In genomic region chr1:119744598-119744942, GRCh38 we compare ENCODE assay signal across 22 cellular contexts. TPM values are rescaled to one million over a fixed set of nuclear protein-coding genes. Genes with fewer than 3 reads are reported as not detected.
"Had no signal": no experiment of that assay in that cellular context is flagged by ENCODE, and none has a peak within 500 bp of the region (broad histone marks: within the 10 kb centered on the region; RNA-seq: fewer than 3 reads in every experiment).

No MANE protein-coding gene starts in this region.

- H3K27me3 Mint-ChIP-seq: activated B cell treated with CpG ODN at 0.5 μM for 24 hours; activated CD8-positive, alpha-beta T cell treated with anti-CD3 and anti-CD28 coated beads for 36 hours; brain; stimulated activated naive CD8-positive, alpha-beta T cell treated with anti-CD3 and anti-CD28 coated beads, Interleukin-15, Interleukin-2, amounts not matched to agents 100 ng/mL and 50 ng/mL, for 24 hours had no signal

- DNase-seq: activated B cell treated with CpG ODN at 0.5 μM for 24 hours, cortex of kidney, gastrocnemius medialis, natural killer cell had no signal

- H3K36me3 Mint-ChIP-seq: natural killer cell; stimulated activated effector memory CD8-positive, alpha-beta T cell treated with anti-CD3 and anti-CD28 coated beads, Interleukin-12 subunit alpha, Interleukin-12 subunit beta, amount 100 ng/mL, for 72 hours had no signal

- FAIRE-seq: small intestine had no signal

- H3K27ac ChIP-seq: gastrocnemius medialis, left lung, lower lobe of right lung, thoracic aorta, uterus had no signal

- H3K9me3 ChIP-seq: ascending aorta, gastrocnemius medialis, left lung, lower lobe of right lung, thoracic aorta, uterus had no signal

- H3K4me1 ChIP-seq: gastrocnemius medialis, left lung, lower lobe of right lung, uterus had no signal

- H3K27ac Mint-ChIP-seq: activated B cell treated with CpG ODN at 0.5 μM for 24 hours; activated CD8-positive, alpha-beta T cell treated with anti-CD3 and anti-CD28 coated beads for 36 hours; activated naive CD8-positive, alpha-beta T cell treated with anti-CD3 and anti-CD28 coated beads, Interleukin-2, amount 10 ng/mL, durations not matched to agents 7 days and 5 days; activated T-helper 2 cell treated with anti-CD3 and anti-CD28 coated beads, Interferon-gamma antibody, Interleukin-2, Interleukin-4, amounts not matched to agents 10 μg/mL and 5 μg/mL and 100 μg/mL, durations not matched to agents 14 hours and 24 hours and 36 hours; effector memory CD8-positive, alpha-beta T cell; natural killer cell; stimulated activated effector memory CD8-positive, alpha-beta T cell treated with anti-CD3 and anti-CD28 coated beads, Interleukin-12 subunit alpha, Interleukin-12 subunit beta, amount 100 ng/mL, for 72 hours; stimulated activated naive CD8-positive, alpha-beta T cell treated with anti-CD3 and anti-CD28 coated beads, Interleukin-15, Interleukin-2, amounts not matched to agents 100 ng/mL and 50 ng/mL, for 24 hours had no signal

- H3K27me3 ChIP-seq: ascending aorta, gastrocnemius medialis, left lung, uterus had no signal

- H3K9me3 Mint-ChIP-seq: activated B cell treated with CpG ODN at 0.5 μM for 24 hours; activated CD8-positive, alpha-beta T cell treated with anti-CD3 and anti-CD28 coated beads for 36 hours; activated naive CD8-positive, alpha-beta T cell treated with anti-CD3 and anti-CD28 coated beads, Interleukin-2, amount 10 ng/mL, durations not matched to agents 7 days and 5 days; activated T-cell treated with anti-CD3 and anti-CD28 coated beads, Interleukin-2, amount 50 U/mL, for 4 hours; activated T-helper 2 cell treated with anti-CD3 and anti-CD28 coated beads, Interferon-gamma antibody, Interleukin-2, Interleukin-4, amounts not matched to agents 10 μg/mL and 5 μg/mL and 100 μg/mL, durations not matched to agents 14 hours and 24 hours and 36 hours; brain; effector memory CD8-positive, alpha-beta T cell; natural killer cell; stimulated activated effector memory CD8-positive, alpha-beta T cell treated with anti-CD3 and anti-CD28 coated beads, Interleukin-12 subunit alpha, Interleukin-12 subunit beta, amount 100 ng/mL, for 72 hours; stimulated activated naive CD8-positive, alpha-beta T cell treated with anti-CD3 and anti-CD28 coated beads, Interleukin-15, Interleukin-2, amounts not matched to agents 100 ng/mL and 50 ng/mL, for 24 hours had no signal

- H3K36me3 ChIP-seq: ascending aorta, gastrocnemius medialis, lower lobe of right lung, thoracic aorta, uterus had no signal

- H3K4me3 ChIP-seq: ascending aorta, gastrocnemius medialis, left lung, lower lobe of right lung, thoracic aorta, uterus had no signal

- H3K4me3 Mint-ChIP-seq: activated B cell treated with CpG ODN at 0.5 μM for 24 hours; activated CD8-positive, alpha-beta T cell treated with anti-CD3 and anti-CD28 coated beads for 36 hours; activated naive CD8-positive, alpha-beta T cell treated with anti-CD3 and anti-CD28 coated beads, Interleukin-2, amount 10 ng/mL, durations not matched to agents 7 days and 5 days; activated T-cell treated with anti-CD3 and anti-CD28 coated beads, Interleukin-2, amount 50 U/mL, for 4 hours; brain; effector memory CD8-positive, alpha-beta T cell; natural killer cell; stimulated activated effector memory CD8-positive, alpha-beta T cell treated with anti-CD3 and anti-CD28 coated beads, Interleukin-12 subunit alpha, Interleukin-12 subunit beta, amount 100 ng/mL, for 72 hours; stimulated activated naive CD8-positive, alpha-beta T cell treated with anti-CD3 and anti-CD28 coated beads, Interleukin-15, Interleukin-2, amounts not matched to agents 100 ng/mL and 50 ng/mL, for 24 hours had no signal

RNA-seq across cellular contexts. Expression of gene HMGCS2, which starts 24.1 kb away (rescaled TPM):
- total RNA-seq: activated B cell treated with CpG ODN at 0.5 μM for 24 hours; activated CD8-positive, alpha-beta T cell treated with anti-CD3 and anti-CD28 coated beads for 36 hours; activated naive CD8-positive, alpha-beta T cell treated with anti-CD3 and anti-CD28 coated beads, Interleukin-2, amount 10 ng/mL, durations not matched to agents 7 days and 5 days; activated T-helper 2 cell treated with anti-CD3 and anti-CD28 coated beads, Interferon-gamma antibody, Interleukin-2, Interleukin-4, amounts not matched to agents 10 μg/mL and 5 μg/mL and 100 μg/mL, durations not matched to agents 14 hours and 24 hours and 36 hours; chondrocyte; mononuclear cell; natural killer cell; renal cortical epithelial cell; sciatic nerve had no signal
